13 cellular contexts compared by ENCODE assay signal in genomic region chr15:56817266-56817665, GRCh38.
DNase-seq lines count a peak whose midpoint lies in the region; ATAC-seq, FAIRE-seq and TF ChIP-seq lines count a peak whose summit lies in the region.
"Had no signal": no experiment of that assay in that cellular context is flagged by ENCODE, and none has a peak within 500 bp of the region (broad histone marks: within the 10 kb centered on the region; RNA-seq: fewer than 3 reads in every experiment).

No MANE protein-coding gene starts in this region.

- no peak for FAIRE-seq in HepG2 (lab: Jason Lieb, UNC)

- no peak overlapping the region for H4K91ac ChIP-seq in mesenchymal stem cell (ENCODE audit: low read length)

- POLR2A ChIA-PET in HepG2 (lab: Yijun Ruan, JAX): no interaction called here

- H3K23ac ChIP-seq in mesenchymal stem cell (ENCODE audit: low read length in 2 of 2): no peak overlapping the region

- ATAC-seq in activated CD4-positive, CD25-positive, alpha-beta regulatory T cell treated with anti-CD3 and anti-CD28 coated beads, Interleukin-2, amount 50 U/mL, for 24 hours: no peak
- ATAC-seq in HepG2: no peak
- ATAC-seq: body of pancreas had no signal

- H3K9ac ChIP-seq in mammary epithelial cell (ENCODE audit: insufficient read depth, low read length) (no peak overlapping the region), mesenchymal stem cell (ENCODE audit: low read length) (peak overlapping the region; percentile 27), HepG2 (ENCODE audit: insufficient read depth, low read depth, low read length) (no peak overlapping the region)
- H3K9ac ChIP-seq: BLaER1 treated with 17β-estradiol and CSF1 and Interleukin-3, amounts not matched to agents 10 nM and 100 nM had no signal

- H2BK12ac ChIP-seq in mesenchymal stem cell (ENCODE audit: low read length in 2 of 2): no peak overlapping the region

- H4K20me1 ChIP-seq in mammary epithelial cell (ENCODE audit: insufficient read depth, low read length) (no peaks in the 10 kb centered on the region), HepG2 (ENCODE audit: insufficient read depth, low read length) (no peaks in the 10 kb centered on the region)
- H4K20me1 ChIP-seq: BLaER1 treated with 17β-estradiol and CSF1 and Interleukin-3, amounts not matched to agents 10 nM and 100 nM had no signal

- no TSS peak for BruUV-seq in mammary epithelial cell (replicated peaks; lab: Mats Ljungman, UMichigan)
- BruUV-seq in HepG2 (replicated peaks; lab: Mats Ljungman, UMichigan): no TSS peak

- DNase-seq in AG10803 (ENCODE audit: low read depth) (peak; percentile 45), LoVo (ENCODE audit: low spot score) (peak; percentile 28), mammary epithelial cell (peak; percentile 53), mesenchymal stem cell (peak; percentile 21), HepG2 (ENCODE audit: low spot score) (no peak)
- no peak for DNase-seq in activated T-cell treated with anti-CD3 and anti-CD28 coated beads, Interleukin-2, amount 50 U/mL, for 1 hour
- DNase-seq in stimulated activated CD4-positive, alpha-beta T cell treated with anti-CD3 and anti-CD28 coated beads, Interleukin-4, amount 100 ng/mL, for 4 hours: no peak
- DNase-seq: body of pancreas, GOT3, NCI-H345 had no signal

- no peak for TF ChIP-seq EP300 in HepG2 (IDR thresholded peaks at IDR 0.05; ENCODE audit: low read depth in 2 of 2, low read length in 2 of 2)
- TF ChIP-seq EP300 in HepG2 (CRISPR knock-in tag; IDR thresholded peaks at IDR 0.05; ENCODE audit: borderline replicate concordance): no peak

- no peak overlapping the region for H4K8ac ChIP-seq in mesenchymal stem cell (ENCODE audit: low read length)

- H2BK5ac ChIP-seq in mesenchymal stem cell (ENCODE audit: low read depth, low read length, poor library complexity, severe bottlenecking): peak overlapping the region; percentile 95

- H3K4ac ChIP-seq in mesenchymal stem cell (ENCODE audit: low read depth in 1 of 2, low read length in 2 of 2): no peak overlapping the region

- no peak for TF ChIP-seq RAD21 in HepG2 (CRISPR knock-in tag; IDR thresholded peaks at IDR 0.05)

- no peaks in the 10 kb centered on the region for H3K36me3 ChIP-seq in mammary epithelial cell (ENCODE audit: insufficient read depth, low read length)
- H3K36me3 ChIP-seq in mesenchymal stem cell (ENCODE audit: control insufficient read depth in 1 of 2, insufficient read depth in 2 of 2, low read depth in 1 of 2, low read length in 2 of 2): no peaks in the 10 kb centered on the region
- H3K36me3 ChIP-seq in HepG2 (replicated peaks in 1 of 2; ENCODE audit: control insufficient read depth in 1 of 2, insufficient read depth in 2 of 2, low read length in 2 of 2): no peaks in the 10 kb centered on the region
- H3K36me3 ChIP-seq: BLaER1 treated with 17β-estradiol and CSF1 and Interleukin-3, amounts not matched to agents 10 nM and 100 nM; esophagus muscularis mucosa had no signal

- H3K27me3 ChIP-seq in mammary epithelial cell (ENCODE audit: insufficient read depth, low read length): no peaks in the 10 kb centered on the region
- H3K27me3 ChIP-seq in mesenchymal stem cell (ENCODE audit: control insufficient read depth in 1 of 2, insufficient read depth in 1 of 2, low read length in 2 of 2): no peaks in the 10 kb centered on the region
- H3K27me3 ChIP-seq in HepG2 (ENCODE audit: control insufficient read depth in 1 of 2, insufficient read depth in 2 of 2, low read length in 2 of 2): no peaks in the 10 kb centered on the region
- H3K27me3 ChIP-seq: BLaER1 treated with 17β-estradiol and CSF1 and Interleukin-3, amounts not matched to agents 10 nM and 100 nM; body of pancreas; esophagus muscularis mucosa had no signal

- 15% methylated on average over 1 of the region's 1 CpG for WGBS in mammary epithelial cell (ENCODE audit: low coverage, missing lambda C conversion rate)
- 48% methylated on average over 1 of the region's 1 CpG for WGBS in mesenchymal stem cell
- 0% methylated on average over 1 of the region's 1 CpG for WGBS in HepG2 (ENCODE audit: low lambda C conversion rate)

- H3K9me3 ChIP-seq in mammary epithelial cell (replicated peaks; ENCODE audit: insufficient read depth, low read length): no peaks in the 10 kb centered on the region
- H3K9me3 ChIP-seq in mesenchymal stem cell (ENCODE audit: control insufficient read depth, low read length): no peaks in the 10 kb centered on the region
- no peaks in the 10 kb centered on the region for H3K9me3 ChIP-seq in HepG2 (ENCODE audit: low read length)
- H3K9me3 ChIP-seq: body of pancreas, esophagus muscularis mucosa had no signal

- CTCF ChIA-PET in mammary epithelial cell (lab: Charles Lee; ENCODE audit: low non-redundant PET) (no interaction called here), HepG2 (lab: Yijun Ruan, JAX; ENCODE audit: low intra/inter-chr PET ratio, low total read pairs) (no interaction called here)

- intact Hi-C loops in mammary epithelial cell (cut with micrococcal nuclease) (loop anchor here (5.0 kb wide), 1 partner anchor 85 kb away; the partner anchor contains the start of gene ZNF280D), HepG2 (cut with micrococcal nuclease; ENCODE audit: unreplicated experiment) (no loop called here)

- H3K79me2 ChIP-seq in mammary epithelial cell (ENCODE audit: insufficient read depth, low read length) (no peaks in the 10 kb centered on the region), HepG2 (ENCODE audit: insufficient read depth, low read length) (no peaks in the 10 kb centered on the region)

- H3K18ac ChIP-seq in mesenchymal stem cell (ENCODE audit: low read depth in 1 of 2, low read length in 2 of 2): no peak overlapping the region

- no peaks in the 10 kb centered on the region for H3K79me1 ChIP-seq in mesenchymal stem cell (replicated peaks; ENCODE audit: low read length, poor library complexity, severe bottlenecking)

- H3K14ac ChIP-seq in mesenchymal stem cell (ENCODE audit: low read length in 2 of 2): no peak overlapping the region

- no peak overlapping the region for H2BK15ac ChIP-seq in mesenchymal stem cell (ENCODE audit: low read depth, poor library complexity, severe bottlenecking)

- dilution Hi-C loops in mammary epithelial cell (cut with HindIII; ENCODE audit: low sequenced_read_pairs): no loop called here

- peak overlapping the region; percentile 54 for H2AFZ ChIP-seq in mammary epithelial cell (ENCODE audit: low read depth, low read length)
- no peak overlapping the region for H2AFZ ChIP-seq in mesenchymal stem cell (ENCODE audit: low read depth, low read length)
- no peak overlapping the region for H2AFZ ChIP-seq in HepG2 (ENCODE audit: low read length)

- TF ChIP-seq POLR2A in HepG2 (IDR thresholded peaks at IDR 0.05; ENCODE audit: insufficient read depth in 1 of 2, low read depth in 2 of 2, low read length in 2 of 2): no peak

- peaks cover 20% of the 10 kb centered on the region for H3K4me1 ChIP-seq in mammary epithelial cell (ENCODE audit: insufficient read depth, low read length)
- peaks cover 8% of the 10 kb centered on the region for H3K4me1 ChIP-seq in mesenchymal stem cell (ENCODE audit: control insufficient read depth, insufficient read depth, low read depth, low read length)
- H3K4me1 ChIP-seq in HepG2 (ENCODE audit: insufficient read depth, low read length): peaks cover 17% of the 10 kb centered on the region

- peak overlapping the region; percentile 15 for H3K4me2 ChIP-seq in mammary epithelial cell (ENCODE audit: insufficient read depth, low read depth, low read length)
- peak overlapping the region; percentile 58 for H3K4me2 ChIP-seq in mesenchymal stem cell (ENCODE audit: low read length, poor library complexity, severe bottlenecking)
- no peak overlapping the region for H3K4me2 ChIP-seq in HepG2 (ENCODE audit: low read depth, low read length)

- H2BK120ac ChIP-seq in mesenchymal stem cell (ENCODE audit: low read depth, low read length): no peak overlapping the region

- no peak for TF ChIP-seq CTCF in AG10803 (conservative IDR thresholded peaks at IDR 0.05; ENCODE audit: low read length)
- TF ChIP-seq CTCF in mammary epithelial cell (conservative IDR thresholded peaks at IDR 0.05 in 1 of 2, IDR thresholded peaks at IDR 0.05 in 1 of 2; ENCODE audit: extremely low read depth in 1 of 2, insufficient read depth in 1 of 2, low read depth in 1 of 2, low read length in 2 of 2): no peak
- TF ChIP-seq CTCF in HepG2 (CRISPR knock-in tag; IDR thresholded peaks at IDR 0.05): no peak

- H3K27ac ChIP-seq in mammary epithelial cell (ENCODE audit: insufficient read depth, low read depth, low read length): no peak overlapping the region
- H3K27ac ChIP-seq in mesenchymal stem cell (ENCODE audit: low read length, poor library complexity, severe bottlenecking): peak overlapping the region; percentile 95
- H3K27ac ChIP-seq in HepG2 (ENCODE audit: extremely low read length, insufficient read depth, low read length): no peak overlapping the region
- H3K27ac ChIP-seq: BLaER1 treated with 17β-estradiol and CSF1 and Interleukin-3, amounts not matched to agents 10 nM and 100 nM; body of pancreas had no signal

- no peak overlapping the region for H3K4me3 ChIP-seq in AG10803 (ENCODE audit: low read length)
- no peak overlapping the region for H3K4me3 ChIP-seq in mammary epithelial cell (replicated peaks in 1 of 3; ENCODE audit: insufficient read depth in 1 of 3, low read depth in 2 of 3, low read length in 3 of 3)
- no peak overlapping the region for H3K4me3 ChIP-seq in mesenchymal stem cell (ENCODE audit: insufficient read depth in 1 of 2, low read depth in 1 of 2, low read length in 2 of 2)
- H3K4me3 ChIP-seq in HepG2 (replicated peaks in 1 of 3; ENCODE audit: insufficient read depth in 1 of 3, low read depth in 2 of 3, low read length in 3 of 3): no peak overlapping the region
- H3K4me3 ChIP-seq: BLaER1 treated with 17β-estradiol and CSF1 and Interleukin-3, amounts not matched to agents 10 nM and 100 nM; body of pancreas; esophagus muscularis mucosa had no signal

- peak overlapping the region; percentile 58 for H2AK5ac ChIP-seq in mesenchymal stem cell (ENCODE audit: low read length, severe bottlenecking)

- in situ Hi-C loops in mammary epithelial cell (cut with MboI; ENCODE audit: low sequenced_read_pairs in 2 of 2) (loop anchor here in 1 of 2 donors (25.0 kb wide), 3 partner anchors 320 to 495 kb away; no protein-coding TSS in a partner anchor), HepG2 (cut with HindIII; ENCODE audit: extremely low pct_ligation_motif_present, low pct_unique_long_range_greater_than_20kb) (loop anchor here (25.0 kb wide), 1 partner anchor 720 kb away; no protein-coding TSS in a partner anchor)

TF ChIP-seq in HepG2, 621 proteins besides CTCF, POLR2A, EP300 and RAD21 (continues in another document):
- no peak for TF ChIP-seq CEBPB (IDR thresholded peaks at IDR 0.05; ENCODE audit: borderline replicate concordance, low read depth, low read length)
- TF ChIP-seq ADNP (CRISPR knock-in tag; IDR thresholded peaks at IDR 0.05): no peak
- no peak for TF ChIP-seq CBX5 (CRISPR knock-in tag; IDR thresholded peaks at IDR 0.05; ENCODE audit: borderline replicate concordance)
- no peak for TF ChIP-seq DNMT3B (CRISPR knock-in tag; conservative IDR thresholded peaks at IDR 0.05)
- no peak for TF ChIP-seq TP53 (CRISPR knock-in tag; conservative IDR thresholded peaks at IDR 0.05)
- no peak for TF ChIP-seq MTF1 (CRISPR knock-in tag; IDR thresholded peaks at IDR 0.05)
- TF ChIP-seq PPARG (CRISPR knock-in tag; conservative IDR thresholded peaks at IDR 0.05): no peak

Comparison
In these comparisons a context has a peak if more than half of its experiments do, and no peak if none do; other contexts are left out.
1. DNase-seq: peak in AG10803 (single experiment), LoVo (single experiment), mammary epithelial cell (single experiment) and mesenchymal stem cell (single experiment); none in activated T-cell treated with anti-CD3 and anti-CD28 coated beads, Interleukin-2, amount 50 U/mL, for 1 hour (single experiment), HepG2 (single experiment) and stimulated activated CD4-positive, alpha-beta T cell treated with anti-CD3 and anti-CD28 coated beads, Interleukin-4, amount 100 ng/mL, for 4 hours (0 of 2).